10 cellular contexts compared by ENCODE assay signal in genomic region chr12:989051-989450, GRCh38. TPM values are rescaled to one million over a fixed set of nuclear protein-coding genes. Genes with fewer than 3 reads are reported as not detected.
A peak's percentile ranks its signal among the peaks of the same experiment; 100 is the strongest.
DNase-seq lines count a peak whose midpoint lies in the region; ATAC-seq lines count a peak whose summit lies in the region.
"Had no signal": no experiment of that assay in that cellular context is flagged by ENCODE, and none has a peak within 500 bp of the region (broad histone marks: within the 10 kb centered on the region; RNA-seq: fewer than 3 reads in every experiment).

No MANE protein-coding gene starts in this region.

- H3K27ac ChIP-seq in CD4-positive, alpha-beta memory T cell (ENCODE audit: low read depth, low read length), result no peak overlapping the region
- H3K27ac ChIP-seq in Karpas-422 (ENCODE audit: low read length), result no peak overlapping the region
- H3K27ac ChIP-seq: neutrophil had no signal

- H3K4me3 ChIP-seq in CD4-positive, alpha-beta memory T cell (ENCODE audit: low read length in 2 of 2), result no peak overlapping the region
- H3K4me3 ChIP-seq in Karpas-422 (ENCODE audit: low read length), result no peak overlapping the region
- H3K4me3 ChIP-seq in neuron (ENCODE audit: low read length), result peak overlapping the region; percentile 74

- peaks cover 4% of the 10 kb centered on the region; the same call in 1 of the 2 replicates for H4K20me1 ChIP-seq in Karpas-422 (ENCODE audit: insufficient read depth, low read depth, low read length)

- H3K27me3 Mint-ChIP-seq in CD4-positive, alpha-beta memory T cell, result no peaks in the 10 kb centered on the region
- no peaks in the 10 kb centered on the region for H3K27me3 Mint-ChIP-seq in central memory CD8-positive, alpha-beta T cell
- H3K27me3 Mint-ChIP-seq in stimulated activated naive B cell treated with anti-CD40 and anti-IgM and Interleukin-4, amounts not matched to agents 10 μg/mL and 1 μg/mL and 100 μg/mL, for 72 hours, result no peaks in the 10 kb centered on the region

- no peak overlapping the region for H3K9ac ChIP-seq in Karpas-422 (ENCODE audit: low read length)

- peaks cover 0 to 2% (median 0%) of the 10 kb centered on the region in 8 donors for H3K9me3 Mint-ChIP-seq in CD4-positive, alpha-beta memory T cell
- no peaks in the 10 kb centered on the region for H3K9me3 Mint-ChIP-seq in central memory CD8-positive, alpha-beta T cell
- no peaks in the 10 kb centered on the region for H3K9me3 Mint-ChIP-seq in stimulated activated naive B cell treated with anti-CD40 and anti-IgM and Interleukin-4, amounts not matched to agents 10 μg/mL and 1 μg/mL and 100 μg/mL, for 72 hours

- H3K4me1 ChIP-seq in CD4-positive, alpha-beta memory T cell (ENCODE audit: insufficient read depth, low read length), result peaks cover 31% of the 10 kb centered on the region
- H3K4me1 ChIP-seq in Karpas-422 (ENCODE audit: low read length) (peaks cover 33% of the 10 kb centered on the region), neuron (ENCODE audit: insufficient read depth, low read length) (peaks cover 25% of the 10 kb centered on the region)

- POLR2A ChIA-PET in CD4-positive, alpha-beta memory T cell (lab: Charles Lee; ENCODE audit: partially characterized antibody), result no interaction called here

- no peaks in the 10 kb centered on the region for H3K27me3 ChIP-seq in CD4-positive, alpha-beta memory T cell (ENCODE audit: insufficient read depth, low read length)
- H3K27me3 ChIP-seq in Karpas-422 (ENCODE audit: low read length) (no peaks in the 10 kb centered on the region), neuron (ENCODE audit: insufficient read depth, low read length) (no peaks in the 10 kb centered on the region)
- H3K27me3 ChIP-seq: neutrophil had no signal

- no peaks in the 10 kb centered on the region for H3K9me3 ChIP-seq in CD4-positive, alpha-beta memory T cell (ENCODE audit: control insufficient read depth in 1 of 2, low read length in 2 of 2)
- H3K9me3 ChIP-seq in Karpas-422 (ENCODE audit: low read length) (no peaks in the 10 kb centered on the region), neuron (ENCODE audit: low read length) (no peaks in the 10 kb centered on the region)
- H3K9me3 ChIP-seq: neutrophil had no signal

- H3K36me3 ChIP-seq in CD4-positive, alpha-beta memory T cell (ENCODE audit: insufficient read depth, low read length), result no peaks in the 10 kb centered on the region
- H3K36me3 ChIP-seq in Karpas-422 (ENCODE audit: insufficient read depth, low read length) (no peaks in the 10 kb centered on the region), neuron (ENCODE audit: insufficient read depth, low read length) (no peaks in the 10 kb centered on the region)
- H3K36me3 ChIP-seq: neutrophil had no signal

- H3K4me3 Mint-ChIP-seq in CD4-positive, alpha-beta memory T cell, result peak overlapping the region; percentile 35 to 92 (median 60)
- H3K4me3 Mint-ChIP-seq in central memory CD8-positive, alpha-beta T cell, result peak overlapping the region; percentile 4
- no peak overlapping the region for H3K4me3 Mint-ChIP-seq in stimulated activated naive B cell treated with anti-CD40 and anti-IgM and Interleukin-4, amounts not matched to agents 10 μg/mL and 1 μg/mL and 100 μg/mL, for 72 hours

- H3K9me2 ChIP-seq in Karpas-422 (replicated peaks; ENCODE audit: insufficient read depth, low read length), result no peaks in the 10 kb centered on the region

- ATAC-seq in central memory CD8-positive, alpha-beta T cell (replicated peaks; ENCODE audit: extremely low read depth, poor library complexity, severe bottlenecking), result no peak
- ATAC-seq in GM21619 (IDR thresholded peaks at IDR 0.05; ENCODE audit: unreplicated experiment), result no peak
- no peak for ATAC-seq in left lobe of liver
- ATAC-seq in left colon, result no peak
- no peak for ATAC-seq in stimulated activated naive B cell treated with anti-CD40 and anti-IgM and Interleukin-4, amounts not matched to agents 10 μg/mL and 1 μg/mL and 100 μg/mL, for 72 hours (replicated peaks)

- H2AFZ ChIP-seq in Karpas-422 (ENCODE audit: low read length) (no peak overlapping the region), neuron (ENCODE audit: low read depth, low read length) (no peak overlapping the region)

- 0 out of 2 replicates have a peak, but pooled peaks cover 3% of the 10 kb centered on the region for H3K79me2 ChIP-seq in Karpas-422 (ENCODE audit: low read length)

- peak overlapping the region in 5 of 7 donors; percentile 7 to 78 (median 62) for H3K27ac Mint-ChIP-seq in CD4-positive, alpha-beta memory T cell
- no peak overlapping the region for H3K27ac Mint-ChIP-seq in central memory CD8-positive, alpha-beta T cell (ENCODE audit: low read depth)
- no peak overlapping the region for H3K27ac Mint-ChIP-seq in stimulated activated naive B cell treated with anti-CD40 and anti-IgM and Interleukin-4, amounts not matched to agents 10 μg/mL and 1 μg/mL and 100 μg/mL, for 72 hours

- H3K4me2 ChIP-seq in Karpas-422 (ENCODE audit: low read depth, low read length, poor library complexity, severe bottlenecking), result peak overlapping the region; percentile 98

- peaks cover 0 to 4% of the 10 kb centered on the region in 2 donors for H3K36me3 Mint-ChIP-seq in CD4-positive, alpha-beta memory T cell
- peaks cover 12% of the 10 kb centered on the region for H3K36me3 Mint-ChIP-seq in central memory CD8-positive, alpha-beta T cell (ENCODE audit: insufficient read depth)
- H3K36me3 Mint-ChIP-seq in stimulated activated naive B cell treated with anti-CD40 and anti-IgM and Interleukin-4, amounts not matched to agents 10 μg/mL and 1 μg/mL and 100 μg/mL, for 72 hours, result peaks cover 3 to 12% of the 10 kb centered on the region in 2 donors

- peaks cover 24 to 38% (median 31%) of the 10 kb centered on the region in 4 donors for H3K4me1 Mint-ChIP-seq in CD4-positive, alpha-beta memory T cell
- H3K4me1 Mint-ChIP-seq in central memory CD8-positive, alpha-beta T cell, result peaks cover 24% of the 10 kb centered on the region
- peaks cover 17 to 36% of the 10 kb centered on the region in 2 donors for H3K4me1 Mint-ChIP-seq in stimulated activated naive B cell treated with anti-CD40 and anti-IgM and Interleukin-4, amounts not matched to agents 10 μg/mL and 1 μg/mL and 100 μg/mL, for 72 hours

- CTCF ChIA-PET in CD4-positive, alpha-beta memory T cell (lab: Charles Lee; ENCODE audit: partially characterized antibody), result no interaction called here

- intact Hi-C loops in CD4-positive, alpha-beta memory T cell (cut with micrococcal nuclease), result no loop called here
- intact Hi-C loops in left colon (cut with DNase I, micrococcal nuclease), result no loop called here

- DNase-seq in CD4-positive, alpha-beta memory T cell, result no peak
- DNase-seq in Karpas-422, result no peak
- no peak for DNase-seq in central memory CD8-positive, alpha-beta T cell (ENCODE audit: low spot score in 2 of 2)
- DNase-seq in left lobe of liver (ENCODE audit: low spot score), result no peak
- DNase-seq in left colon, result no peak
- no peak for DNase-seq in stimulated activated naive B cell treated with anti-CD40 and anti-IgM and Interleukin-4, amounts not matched to agents 10 μg/mL and 1 μg/mL and 100 μg/mL, for 72 hours
- DNase-seq: activated naive CD4-positive, alpha-beta T cell treated with Interleukin-2 at 50 U/mL for 16 hours had no signal

RNA-seq across cellular contexts. Expression of gene ERC1, which starts 2.0 kb away (rescaled TPM):
- total RNA-seq in CD4-positive, alpha-beta memory T cell, result 10 to 100 TPM; 34.3 to 41.7 TPM
- polyA plus RNA-seq in CD4-positive, alpha-beta memory T cell, result 10 to 100 TPM in 1 of 2 donors, 1 to 10 TPM in 1; 4.0 to 23.2 TPM
- total RNA-seq in Karpas-422 (2014; rRNA removed; shearing (Covaris generic); ENCODE audit: low replicate concordance), result 20.3 and 30.3 TPM in 2 replicates
- total RNA-seq in left lobe of liver, result 27.8 TPM
- total RNA-seq in left colon, result 10 to 100 TPM; 43.1 to 46.0 TPM

RNA-seq across cellular contexts. Expression of gene RAD52, which starts 39.6 kb away (rescaled TPM):
- 10 to 100 TPM; 30.7 to 31.5 TPM for total RNA-seq in CD4-positive, alpha-beta memory T cell
- 1 to 10 TPM in 1 of 2 donors, under 1 TPM in 1; 0.26 to 5.0 TPM for polyA plus RNA-seq in CD4-positive, alpha-beta memory T cell
- 14.9 and 23.5 TPM in 2 replicates for total RNA-seq in Karpas-422 (2014; rRNA removed; shearing (Covaris generic); ENCODE audit: low replicate concordance)
- total RNA-seq in left lobe of liver (9.2 TPM), left colon (10 to 100 TPM; 20.9 to 26.3 TPM)

Comparison
In these comparisons a context has a peak if more than half of its experiments do, and no peak if none do; other contexts are left out.
1. H3K27ac Mint-ChIP-seq: peak in CD4-positive, alpha-beta memory T cell (5 of 7); none in central memory CD8-positive, alpha-beta T cell (single experiment) and stimulated activated naive B cell treated with anti-CD40 and anti-IgM and Interleukin-4, amounts not matched to agents 10 μg/mL and 1 μg/mL and 100 μg/mL, for 72 hours (single experiment).
2. H3K4me3 Mint-ChIP-seq: peak in CD4-positive, alpha-beta memory T cell (8 of 8) and central memory CD8-positive, alpha-beta T cell (single experiment); none in stimulated activated naive B cell treated with anti-CD40 and anti-IgM and Interleukin-4, amounts not matched to agents 10 μg/mL and 1 μg/mL and 100 μg/mL, for 72 hours (0 of 2).